26 cellular contexts compared by ENCODE assay signal in genomic region chr11:30984827-30985226, GRCh38.
DNase-seq lines count a peak whose midpoint lies in the region; ATAC-seq, FAIRE-seq and TF ChIP-seq lines count a peak whose summit lies in the region.
"Had no signal": no experiment of that assay in that cellular context is flagged by ENCODE, and none has a peak within 500 bp of the region (broad histone marks: within the 10 kb centered on the region; RNA-seq: fewer than 3 reads in every experiment).

No MANE protein-coding gene starts in this region.

- H3K4me3 ChIP-seq in GM23338 (no peak overlapping the region), astrocyte (ENCODE audit: insufficient read depth, low read depth, low read length) (peak overlapping the region; percentile 17), smooth muscle cell (no peak overlapping the region)
- H3K4me3 ChIP-seq: breast epithelium, HAP-1, testis had no signal

- no peak for ATAC-seq in GM23338
- ATAC-seq in foreskin keratinocyte = peak; percentile 27
- no peak for ATAC-seq in HG03457 (IDR thresholded peaks at IDR 0.05; ENCODE audit: unreplicated experiment)
- ATAC-seq: naive thymus-derived CD8-positive, alpha-beta T cell; sciatic nerve; stimulated activated effector memory CD8-positive, alpha-beta T cell treated with anti-CD3 and anti-CD28 coated beads, Interleukin-12 subunit alpha, Interleukin-12 subunit beta, amount 100 ng/mL, for 72 hours had no signal

- H3K79me2 ChIP-seq in GM23338 (replicated peaks; ENCODE audit: insufficient read depth) (no peaks in the 10 kb centered on the region), astrocyte (ENCODE audit: insufficient read depth, low read length) (no peaks in the 10 kb centered on the region), smooth muscle cell (ENCODE audit: low read depth) (no peaks in the 10 kb centered on the region)
- H3K79me2 ChIP-seq: parathyroid adenoma had no signal

- H3K4me1 Mint-ChIP-seq in GM23338 (peaks cover 19% of the 10 kb centered on the region), astrocyte (ENCODE audit: low read depth, unreplicated experiment) (peaks cover 23% of the 10 kb centered on the region)
- H3K4me1 Mint-ChIP-seq: memory B cell; naive thymus-derived CD8-positive, alpha-beta T cell; stimulated activated effector memory CD8-positive, alpha-beta T cell treated with anti-CD3 and anti-CD28 coated beads, Interleukin-12 subunit alpha, Interleukin-12 subunit beta, amount 100 ng/mL, for 72 hours had no signal

- no peaks in the 10 kb centered on the region for H3K9me3 Mint-ChIP-seq in GM23338
- no peaks in the 10 kb centered on the region for H3K9me3 Mint-ChIP-seq in astrocyte (ENCODE audit: unreplicated experiment)
- H3K9me3 Mint-ChIP-seq: activated T-helper 1 cell treated with anti-CD3 and anti-CD28 coated beads, Interleukin-12 subunit alpha, Interleukin-12 subunit beta, Interleukin-2, Interleukin-4 antibody, amounts not matched to agents 30 ng/mL and 10 ng/mL and 1 ng/mL, durations not matched to agents 14 hours and 24 hours and 36 hours; dendritic cell treated with granulocyte-macrophage colony-stimulating factor and Interleukin-4, amounts not matched to agents 40 ng/mL and 50 ng/mL, for 4 days had no signal

- 66% methylated on average over 3 of the region's 3 CpGs for WGBS in smooth muscle cell (ENCODE audit: low lambda C conversion rate)

- TF ChIP-seq CTCF in GM23338 (conservative IDR thresholded peaks at IDR 0.05; ENCODE audit: low read depth in 2 of 2) (no peak), astrocyte (IDR thresholded peaks at IDR 0.05; ENCODE audit: insufficient read depth, low read depth, low read length) (no peak), foreskin keratinocyte (conservative IDR thresholded peaks at IDR 0.05) (no peak), smooth muscle cell (IDR thresholded peaks at IDR 0.05; ENCODE audit: borderline replicate concordance, insufficient read depth, poor library complexity, severe bottlenecking) (no peak)

- H3K4me1 ChIP-seq in GM23338 (ENCODE audit: insufficient read depth) = no peaks in the 10 kb centered on the region
- peaks cover 11% of the 10 kb centered on the region for H3K4me1 ChIP-seq in astrocyte (ENCODE audit: insufficient read depth, low read length)
- no peaks in the 10 kb centered on the region for H3K4me1 ChIP-seq in foreskin keratinocyte
- peaks cover 20% of the 10 kb centered on the region for H3K4me1 ChIP-seq in smooth muscle cell (ENCODE audit: low read depth)
- H3K4me1 ChIP-seq: breast epithelium, HAP-1, testis had no signal

- H3K9me3 ChIP-seq in astrocyte (ENCODE audit: insufficient read depth, low read depth, low read length) (no peaks in the 10 kb centered on the region), smooth muscle cell (replicated peaks; ENCODE audit: low read depth) (no peaks in the 10 kb centered on the region)
- H3K9me3 ChIP-seq: breast epithelium, HAP-1, testis had no signal

- H3K4me2 ChIP-seq in GM23338 (no peak overlapping the region), astrocyte (ENCODE audit: low read length) (peak overlapping the region; percentile 72), smooth muscle cell (peak overlapping the region; percentile 13)

- H3K27me3 Mint-ChIP-seq in GM23338 (ENCODE audit: insufficient read depth, low read depth, poor library complexity) (no peaks in the 10 kb centered on the region), astrocyte (ENCODE audit: low read depth, unreplicated experiment) (no peaks in the 10 kb centered on the region)
- H3K27me3 Mint-ChIP-seq: activated naive CD8-positive, alpha-beta T cell; dendritic cell treated with granulocyte-macrophage colony-stimulating factor and Interleukin-4, amounts not matched to agents 40 ng/mL and 50 ng/mL, for 4 days had no signal

- H3K4me3 Mint-ChIP-seq in GM23338 = no peak overlapping the region
- H3K4me3 Mint-ChIP-seq in astrocyte (ENCODE audit: unreplicated experiment) = peak overlapping the region; percentile 66
- H3K4me3 Mint-ChIP-seq: activated naive CD8-positive, alpha-beta T cell; activated T-helper 1 cell treated with anti-CD3 and anti-CD28 coated beads, Interleukin-12 subunit alpha, Interleukin-12 subunit beta, Interleukin-2, Interleukin-4 antibody, amounts not matched to agents 30 ng/mL and 10 ng/mL and 1 ng/mL, durations not matched to agents 14 hours and 24 hours and 36 hours; dendritic cell treated with granulocyte-macrophage colony-stimulating factor and Interleukin-4, amounts not matched to agents 40 ng/mL and 50 ng/mL, for 4 days; memory B cell; naive thymus-derived CD8-positive, alpha-beta T cell; stimulated activated effector memory CD8-positive, alpha-beta T cell treated with anti-CD3 and anti-CD28 coated beads, Interleukin-12 subunit alpha, Interleukin-12 subunit beta, amount 100 ng/mL, for 72 hours had no signal

- H3K36me3 Mint-ChIP-seq in GM23338 (ENCODE audit: low read depth) = no peaks in the 10 kb centered on the region
- H3K36me3 Mint-ChIP-seq in astrocyte (ENCODE audit: low read depth, unreplicated experiment) = no peaks in the 10 kb centered on the region
- H3K36me3 Mint-ChIP-seq: activated naive CD8-positive, alpha-beta T cell; memory B cell; naive thymus-derived CD8-positive, alpha-beta T cell; stimulated activated effector memory CD8-positive, alpha-beta T cell treated with anti-CD3 and anti-CD28 coated beads, Interleukin-12 subunit alpha, Interleukin-12 subunit beta, amount 100 ng/mL, for 72 hours had no signal

- H3K9me2 ChIP-seq in GM23338 (ENCODE audit: insufficient read depth) = no peaks in the 10 kb centered on the region

- FAIRE-seq in astrocyte (lab: Jason Lieb, UNC) = no peak
- FAIRE-seq: endothelial cell of umbilical vein, frontal cortex, kidney had no signal

- no peaks in the 10 kb centered on the region for H3K36me3 ChIP-seq in GM23338 (ENCODE audit: insufficient read depth)
- H3K36me3 ChIP-seq in astrocyte (ENCODE audit: insufficient read depth, low read length) = no peaks in the 10 kb centered on the region
- no peaks in the 10 kb centered on the region for H3K36me3 ChIP-seq in smooth muscle cell (ENCODE audit: low read depth)
- H3K36me3 ChIP-seq: breast epithelium, HAP-1 had no signal

- H4K20me1 ChIP-seq in GM23338 (replicated peaks; ENCODE audit: insufficient read depth) (no peaks in the 10 kb centered on the region), astrocyte (ENCODE audit: insufficient read depth, low read length) (no peaks in the 10 kb centered on the region), smooth muscle cell (ENCODE audit: low read depth) (no peaks in the 10 kb centered on the region)

- no peak overlapping the region for H3K27ac Mint-ChIP-seq in GM23338
- peak overlapping the region; percentile 92 for H3K27ac Mint-ChIP-seq in astrocyte (ENCODE audit: unreplicated experiment)
- H3K27ac Mint-ChIP-seq: activated naive CD8-positive, alpha-beta T cell; activated T-helper 1 cell treated with anti-CD3 and anti-CD28 coated beads, Interleukin-12 subunit alpha, Interleukin-12 subunit beta, Interleukin-2, Interleukin-4 antibody, amounts not matched to agents 30 ng/mL and 10 ng/mL and 1 ng/mL, durations not matched to agents 14 hours and 24 hours and 36 hours; dendritic cell treated with granulocyte-macrophage colony-stimulating factor and Interleukin-4, amounts not matched to agents 40 ng/mL and 50 ng/mL, for 4 days; memory B cell; naive thymus-derived CD8-positive, alpha-beta T cell; stimulated activated effector memory CD8-positive, alpha-beta T cell treated with anti-CD3 and anti-CD28 coated beads, Interleukin-12 subunit alpha, Interleukin-12 subunit beta, amount 100 ng/mL, for 72 hours had no signal

- H3K9ac ChIP-seq in astrocyte (ENCODE audit: low read length) = peak overlapping the region; percentile 63
- H3K9ac ChIP-seq in smooth muscle cell (ENCODE audit: low read depth) = no peak overlapping the region
- H3K9ac ChIP-seq: parathyroid adenoma had no signal

- DNase-seq in GM23338 (ENCODE audit: low spot score) (no peak), astrocyte (ENCODE audit: low read depth) (peak; percentile 42), foreskin keratinocyte (peak in 1 of 2 donors; percentile 34), smooth muscle cell (lab: John Stamatoyannopoulos, UW; ENCODE audit: unreplicated experiment) (no peak), NCI-H2081 (lab: John Stamatoyannopoulos, UW) (no peak)
- DNase-seq in activated CD4-positive, CD25-positive, alpha-beta regulatory T cell treated with anti-CD3 and anti-CD28 coated beads, Interleukin-2, amount 50 U/mL, for 72 hours = no peak
- DNase-seq: AML-193; DMS79 treated with DMSO at 0.1 percent for 48 hours; kidney; naive thymus-derived CD8-positive, alpha-beta T cell; NCI-H1092 treated with DMSO at 0.1 percent for 48 hours; NCI-H2081 treated with DMSO at 0.1 percent for 48 hours; NCI-H510A treated with DMSO at 0.1 percent for 48 hours; testis had no signal

- no peaks in the 10 kb centered on the region for H3F3A ChIP-seq in GM23338 (replicated peaks; ENCODE audit: low read depth)
- H3F3A ChIP-seq in smooth muscle cell (ENCODE audit: low read depth) = no peaks in the 10 kb centered on the region

- H3K27ac ChIP-seq in GM23338 (ENCODE audit: low read depth) = no peak overlapping the region
- peak overlapping the region; percentile 75 for H3K27ac ChIP-seq in astrocyte (ENCODE audit: low read depth, low read length)
- no peak overlapping the region for H3K27ac ChIP-seq in foreskin keratinocyte
- peak overlapping the region; percentile 72 for H3K27ac ChIP-seq in smooth muscle cell (ENCODE audit: low read depth)
- H3K27ac ChIP-seq: breast epithelium, parathyroid adenoma, testis had no signal

- peak overlapping the region; percentile 88 for H2AFZ ChIP-seq in GM23338
- peak overlapping the region; percentile 67 for H2AFZ ChIP-seq in astrocyte (ENCODE audit: low read depth, low read length)
- H2AFZ ChIP-seq in smooth muscle cell (ENCODE audit: low read depth) = peak overlapping the region; percentile 8
- H2AFZ ChIP-seq: parathyroid adenoma had no signal

- H3K27me3 ChIP-seq in GM23338 (ENCODE audit: insufficient read depth) = no peaks in the 10 kb centered on the region
- no peaks in the 10 kb centered on the region for H3K27me3 ChIP-seq in astrocyte (ENCODE audit: insufficient read depth, low read length)
- no peaks in the 10 kb centered on the region for H3K27me3 ChIP-seq in foreskin keratinocyte
- no peaks in the 10 kb centered on the region for H3K27me3 ChIP-seq in smooth muscle cell (ENCODE audit: low read depth)
- H3K27me3 ChIP-seq: breast epithelium, testis had no signal

TF ChIP-seq in GM23338, 12 proteins besides CTCF, POLR2A, EP300 and RAD21 (continues in another document):
- no peak for TF ChIP-seq EZH2 (IDR thresholded peaks at IDR 0.05; ENCODE audit: low read depth, unreplicated experiment)
- TF ChIP-seq POLR2AphosphoS5 (IDR thresholded peaks at IDR 0.05; ENCODE audit: low read depth) = no peak
- TF ChIP-seq CREB1 (CRISPR knock-in tag; IDR thresholded peaks at IDR 0.05; ENCODE audit: low read depth) = no peak

Comparison
In these comparisons a context has a peak if more than half of its experiments do, and no peak if none do; other contexts are left out.
1. H2AFZ ChIP-seq: peak in every context shown above with its lines; median percentile 88 in GM23338; 67 in astrocyte; 8 in smooth muscle cell.
2. H3K27ac ChIP-seq: peak in astrocyte (single experiment) and smooth muscle cell (single experiment); none in GM23338 (single experiment) and foreskin keratinocyte (single experiment).